10 cellular contexts compared by ENCODE assay signal in genomic region chr15:99708563-99708962, GRCh38. TPM values are rescaled to one million over a fixed set of nuclear protein-coding genes. Genes with fewer than 3 reads are reported as not detected.
DNase-seq lines count a peak whose midpoint lies in the region; ATAC-seq, FAIRE-seq and TF ChIP-seq lines count a peak whose summit lies in the region.
"Had no signal": no experiment of that assay in that cellular context is flagged by ENCODE, and none has a peak within 500 bp of the region (broad histone marks: within the 10 kb centered on the region; RNA-seq: fewer than 3 reads in every experiment).

No MANE protein-coding gene starts in this region.

- H2BK20ac ChIP-seq in H1 (ENCODE audit: low read length): no peak overlapping the region

- POLR2A ChIA-PET in A673 (lab: Charles Lee; ENCODE audit: low non-redundant PET) (no interaction called here), H1 (lab: Charles Lee; ENCODE audit: partially characterized antibody) (interaction anchor here (0.5 kb wide), 1 partner anchor 65 kb away, joined by 3 read pairs; no protein-coding TSS in a partner anchor)

- H3K23ac ChIP-seq in H1 (ENCODE audit: insufficient read length): no peak overlapping the region

- TF ChIP-seq POLR2A in H1 (IDR thresholded peaks at IDR 0.05; ENCODE audit: control extremely low read depth in 1 of 2, low read depth in 2 of 2, low read length in 2 of 2): no peak

- TF ChIP-seq CTCF in A673 (conservative IDR thresholded peaks at IDR 0.05; ENCODE audit: low read depth, low read length): no peak
- TF ChIP-seq CTCF in H1 (IDR thresholded peaks at IDR 0.05; ENCODE audit: control extremely low read depth in 1 of 3, insufficient read depth in 1 of 3, low read depth in 1 of 3, low read length in 3 of 3): no peak

- H3K18ac ChIP-seq in H1 (ENCODE audit: extremely low read depth, low read length): no peak overlapping the region

- WGBS in H1 (ENCODE audit: extremely low coverage in 1 of 2, insufficient coverage in 1 of 2, insufficient read length in 1 of 2, insufficient replicate concordance in 2 of 2, low coverage in 1 of 2, low lambda C conversion rate in 2 of 2, missing lambda C conversion rate in 1 of 2), 2 experiments: 95% methylated on average over 7 of the region's 7 CpGs; no CpG with 5 or more reads in 1 of the 2 experiments

- no peak overlapping the region for H3K4me3 ChIP-seq in A673 (ENCODE audit: low read depth, low read length, poor library complexity, severe bottlenecking)
- H3K4me3 ChIP-seq in H1 (ENCODE audit: extremely low read depth in 1 of 4, insufficient read depth in 2 of 4, low read depth in 3 of 4, low read length in 4 of 4): no peak overlapping the region

- H4K8ac ChIP-seq in H1 (ENCODE audit: extremely low read depth, insufficient read depth, low read length): peak overlapping the region; percentile 85; the same call in 1 of the 2 replicates

- H3K27ac ChIP-seq in A673 (ENCODE audit: low read depth, low read length, poor library complexity, severe bottlenecking) (no peak overlapping the region), H1 (ENCODE audit: low read depth, low read length) (no peak overlapping the region)

- H3K56ac ChIP-seq in H1 (replicated peaks; ENCODE audit: insufficient read length, low read depth, low read length): no peak overlapping the region

- CTCF ChIA-PET in A673 (lab: Charles Lee) (no interaction called here), H1 (lab: Charles Lee; ENCODE audit: partially characterized antibody) (interaction anchor here (0.5 to 3.1 kb wide), 8 partner anchors 10 to 436 kb away, joined by 3 to 14 read pairs (median 4); no protein-coding TSS in a partner anchor)

- H3K4ac ChIP-seq in H1 (replicated peaks; ENCODE audit: insufficient read length, low read depth, low read length): no peak overlapping the region

- H2BK5ac ChIP-seq in H1 (ENCODE audit: low read depth, low read length): no peak overlapping the region

- no peaks in the 10 kb centered on the region for H3K79me2 ChIP-seq in H1 (ENCODE audit: control insufficient read depth in 1 of 2, insufficient read depth in 2 of 2, low read length in 2 of 2)

- no peak for TF ChIP-seq RAD21 in H1 (IDR thresholded peaks at IDR 0.05 in 1 of 2, conservative IDR thresholded peaks at IDR 0.05 in 1 of 2; ENCODE audit: low read depth in 2 of 2, low read length in 2 of 2)

- H4K20me1 ChIP-seq in H1 (replicated peaks in 1 of 2; ENCODE audit: control insufficient read depth in 1 of 2, insufficient read depth in 2 of 2, low read length in 2 of 2): no peaks in the 10 kb centered on the region

- no peak overlapping the region for H2BK15ac ChIP-seq in H1 (ENCODE audit: low read length)

- H2AFZ ChIP-seq in H1 (ENCODE audit: low read length): no peak overlapping the region

- H3K4me1 ChIP-seq in A673 (ENCODE audit: insufficient read depth, low read length, poor library complexity, severe bottlenecking) (peaks cover 17% of the 10 kb centered on the region), H1 (replicated peaks in 1 of 4; ENCODE audit: control insufficient read depth in 3 of 4, insufficient read depth in 4 of 4, low read length in 3 of 4) (peaks cover 0 to 2% (median 0%) of the 10 kb centered on the region in 4 experiments; a peak in 4 of 7 replicates)

- no peak overlapping the region for H2BK120ac ChIP-seq in H1 (replicated peaks; ENCODE audit: low read depth, low read length)

- no TSS peak for BruUV-seq in A673 (replicated peaks; lab: Mats Ljungman, UMichigan)

- ATAC-seq in GM21576 (IDR thresholded peaks at IDR 0.05; ENCODE audit: unreplicated experiment): no peak

- H3K9ac ChIP-seq in H1 (replicated peaks in 1 of 4; ENCODE audit: extremely low read depth in 1 of 4, low read depth in 3 of 4, low read length in 3 of 4): no peak overlapping the region; a peak in 1 of 7 replicates

- H3K36me3 ChIP-seq in A673 (ENCODE audit: insufficient read depth, low read length, poor library complexity, severe bottlenecking) (no peaks in the 10 kb centered on the region), H1 (ENCODE audit: control insufficient read depth in 2 of 4, insufficient read depth in 4 of 4, low read length in 3 of 4) (peaks cover 0 to 10% (median 9%) of the 10 kb centered on the region in 4 experiments; a peak in 5 of 8 replicates)

- no peak overlapping the region for H3K4me2 ChIP-seq in H1 (ENCODE audit: insufficient read depth in 1 of 2, low read depth in 2 of 2, low read length in 2 of 2)

- H3K9me3 ChIP-seq in A673 (ENCODE audit: low read depth, low read length, poor library complexity, severe bottlenecking): no peaks in the 10 kb centered on the region
- H3K9me3 ChIP-seq in H1 (ENCODE audit: insufficient read depth in 2 of 2, low read depth in 1 of 2, low read length in 1 of 2): no peaks in the 10 kb centered on the region

- no peak overlapping the region for H4K91ac ChIP-seq in H1 (replicated peaks; ENCODE audit: insufficient read length, low read length)

- H2AK5ac ChIP-seq in H1 (ENCODE audit: low read depth, low read length): no peak overlapping the region

- intact Hi-C loops in A673 (cut with micrococcal nuclease; ENCODE audit: unreplicated experiment): loop anchor here (5.0 kb wide), 1 partner anchor 606 kb away; no protein-coding TSS in a partner anchor

- H3K23me2 ChIP-seq in H1 (ENCODE audit: low read depth, low read length): no peaks in the 10 kb centered on the region

- H2BK12ac ChIP-seq in H1 (ENCODE audit: low read depth, low read length): no peak overlapping the region

- H3K27me3 ChIP-seq in A673 (replicated peaks; ENCODE audit: insufficient read depth, low read depth, low read length, poor library complexity): no peaks in the 10 kb centered on the region
- no peaks in the 10 kb centered on the region for H3K27me3 ChIP-seq in H1 (replicated peaks in 1 of 4; ENCODE audit: control insufficient read depth in 3 of 4, extremely low read depth in 1 of 4, insufficient read depth in 3 of 4, low read length in 3 of 4)

- FAIRE-seq in H1 (lab: Jason Lieb, UNC): no peak
- FAIRE-seq: endometrium had no signal

- H4K5ac ChIP-seq in H1 (ENCODE audit: insufficient read length, low read depth, low read length): no peak overlapping the region

- H3K79me1 ChIP-seq in H1 (ENCODE audit: low read depth, low read length): no peaks in the 10 kb centered on the region; the same call in none of the 2 replicates

- DNase-seq in A673 (ENCODE audit: low spot score): peak; percentile 44
- DNase-seq in LHCN-M2 (ENCODE audit: low read depth): peak; percentile 97
- no peak for DNase-seq in H1 (ENCODE audit: low read depth in 1 of 2, low spot score in 2 of 2)
- peak; percentile 54 for DNase-seq in mucosa of gallbladder (ENCODE audit: low spot score)
- no peak for DNase-seq in NCI-H1105 (lab: John Stamatoyannopoulos, UW)
- DNase-seq in stimulated activated CD4-positive, alpha-beta T cell treated with anti-CD3 and anti-CD28 coated beads, Interleukin-4, amount 100 ng/mL, for 24 hours: no peak
- no peak for DNase-seq in stimulated activated CD4-positive, alpha-beta T cell treated with anti-CD3 and anti-CD28 coated beads, Interleukin-15, amount 100 ng/mL, for 24 hours
- DNase-seq: NCI-H1417 treated with DMSO at 0.1 percent for 48 hours had no signal

- no peak for TF ChIP-seq EP300 in H1 (IDR thresholded peaks at IDR 0.05; ENCODE audit: borderline replicate concordance in 1 of 2, low read depth in 2 of 2, low read length in 2 of 2)

- no peak overlapping the region for H3K14ac ChIP-seq in H1 (ENCODE audit: insufficient read length)

TF ChIP-seq in H1, 55 proteins besides CTCF, POLR2A, EP300 and RAD21:
- TF ChIP-seq NRF1 (IDR thresholded peaks at IDR 0.05; ENCODE audit: low read depth, low read length) (no peak), JUN (IDR thresholded peaks at IDR 0.05; ENCODE audit: low read depth, low read length) (no peak), CREB1 (IDR thresholded peaks at IDR 0.05) (no peak), ASH2L (IDR thresholded peaks at IDR 0.05; ENCODE audit: low read length) (no peak)

RNA-seq across cellular contexts. Expression of gene LYSMD4, which starts 24.7 kb away (rescaled TPM):
- total RNA-seq in A673 (2021) (5.3 and 5.8 TPM in 2 replicates), LHCN-M2 (2014; rRNA removed) (5.6 and 7.5 TPM in 2 replicates), mucosa of gallbladder (11.6 TPM)
- polyA plus RNA-seq in LHCN-M2 (2012): 4.2 TPM
- 16.0 and 17.5 TPM in 2 replicates for total RNA-seq in H1 (2021; fragmentation: NEBNext Ultra II Directional; extraction: Animal tissue kit (Norgen Biotek cat#: 25700))
- polyA plus RNA-seq in H1 (2011; rRNA removed): 7.5 and 11.3 TPM in 2 replicates
- 13.6 TPM for polyA plus RNA-seq in H1 (2011; cell fraction: cytosol; rRNA removed)
- 27.5 TPM for polyA plus RNA-seq in H1 (2011; cell fraction: nucleus; rRNA removed)
- polyA plus RNA-seq in H1 (2012, experiment 1 of 2): 12.1 to 14.4 TPM (median 13.3 TPM) in 4 replicates
- 8.9 TPM for polyA plus RNA-seq in H1 (2012, experiment 2 of 2)
- polyA plus RNA-seq in H1 (2013, experiment 1 of 2): 12.4 TPM
- 10.9 TPM for polyA plus RNA-seq in H1 (2013, experiment 2 of 2)
- polyA minus RNA-seq in H1 (2011; rRNA and poly(A)+ RNA removed): 11.8 and 12.3 TPM in 2 replicates
- polyA minus RNA-seq in H1 (2011; cell fraction: cytosol; rRNA and poly(A)+ RNA removed): 5.9 TPM
- polyA minus RNA-seq in H1 (2011; cell fraction: nucleus; rRNA and poly(A)+ RNA removed): 19.0 TPM

Comparison
In these comparisons a context has a peak if more than half of its experiments do, and no peak if none do; other contexts are left out.
1. DNase-seq: peak in A673 (single experiment), LHCN-M2 (single experiment) and mucosa of gallbladder (single experiment); none in H1 (0 of 2), NCI-H1105 (single experiment), stimulated activated CD4-positive, alpha-beta T cell treated with anti-CD3 and anti-CD28 coated beads, Interleukin-4, amount 100 ng/mL, for 24 hours (single experiment) and stimulated activated CD4-positive, alpha-beta T cell treated with anti-CD3 and anti-CD28 coated beads, Interleukin-15, amount 100 ng/mL, for 24 hours (single experiment).